ENCODE assay signal across 11 cellular contexts in genomic region chr17:50469005-50469605, GRCh38. TPM values are rescaled to one million over a fixed set of nuclear protein-coding genes. Genes with fewer than 3 reads are reported as not detected.
DNase-seq lines count a peak whose midpoint lies in the region; ATAC-seq, FAIRE-seq and TF ChIP-seq lines count a peak whose summit lies in the region.
"Had no signal": no experiment of that assay in that cellular context is flagged by ENCODE, and none has a peak within 500 bp of the region (broad histone marks: within the 10 kb centered on the region; RNA-seq: fewer than 3 reads in every experiment).

No MANE protein-coding gene starts in this region.

- TF ChIP-seq POLR2A in K562 (conservative IDR thresholded peaks at IDR 0.05) = no peak

- intact Hi-C loops in K562 (cut with micrococcal nuclease) = no loop called here
- intact Hi-C loops in Calu3 (cut with micrococcal nuclease; ENCODE audit: unreplicated experiment) = no loop called here

- H3K4me2 ChIP-seq in GM23338 (peak overlapping the region; percentile 95), K562 (ENCODE audit: insufficient read depth, low read length) (no peak overlapping the region), smooth muscle cell (peak overlapping the region; percentile 86)

- TF ChIP-seq RAD21 in K562 (CRISPR knock-in tag; conservative IDR thresholded peaks at IDR 0.05 in 1 of 2, IDR thresholded peaks at IDR 0.05 in 1 of 2) = no peak

- peaks cover 21% of the 10 kb centered on the region for H3K4me1 Mint-ChIP-seq in GM23338
- peaks cover 9% of the 10 kb centered on the region for H3K4me1 Mint-ChIP-seq in Calu3 (ENCODE audit: low read depth, unreplicated experiment)

- POLR2A ChIA-PET in K562 (lab: Yijun Ruan, JAX) = no interaction called here

- H3K9me3 ChIP-seq in K562 (replicated peaks; ENCODE audit: control insufficient read depth, insufficient read depth, low read depth, low read length) (no peaks in the 10 kb centered on the region), smooth muscle cell (replicated peaks; ENCODE audit: low read depth) (no peaks in the 10 kb centered on the region)

- H4K20me1 ChIP-seq in GM23338 (replicated peaks; ENCODE audit: insufficient read depth) (peaks cover 7% of the 10 kb centered on the region; the same call in 1 of the 2 replicates), K562 (replicated peaks; ENCODE audit: control insufficient read depth, insufficient read depth, low read length) (peaks cover 12% of the 10 kb centered on the region), smooth muscle cell (ENCODE audit: low read depth) (no peaks in the 10 kb centered on the region)

- CTCF ChIA-PET in K562 (lab: Yijun Ruan, JAX; ENCODE audit: low intra/inter-chr PET ratio) = no interaction called here
- CTCF ChIA-PET in Calu3 (lab: Charles Lee) = interaction anchor here (0.6 kb wide), 1 partner anchor 639 kb away, joined by 3 read pairs; no protein-coding TSS in a partner anchor

- H3K27me3 Mint-ChIP-seq in GM23338 (ENCODE audit: insufficient read depth, low read depth, poor library complexity) = peaks cover 37% of the 10 kb centered on the region
- no peaks in the 10 kb centered on the region for H3K27me3 Mint-ChIP-seq in Calu3 (ENCODE audit: unreplicated experiment)

- no peaks in the 10 kb centered on the region for H3K36me3 ChIP-seq in GM23338 (ENCODE audit: insufficient read depth)
- H3K36me3 ChIP-seq in K562 (ENCODE audit: control insufficient read depth, insufficient read depth, low read length) = no peaks in the 10 kb centered on the region
- no peaks in the 10 kb centered on the region for H3K36me3 ChIP-seq in smooth muscle cell (ENCODE audit: low read depth)

- no peak overlapping the region for H3K27ac Mint-ChIP-seq in GM23338
- H3K27ac Mint-ChIP-seq in Calu3 (ENCODE audit: unreplicated experiment) = no peak overlapping the region

- H3K27ac ChIP-seq in GM23338 (ENCODE audit: low read depth) (no peak overlapping the region), K562 (ENCODE audit: extremely low read depth, low read depth, low read length) (no peak overlapping the region), smooth muscle cell (ENCODE audit: low read depth) (no peak overlapping the region)

- no TSS peak for BruUV-seq in K562 (replicated peaks; lab: Mats Ljungman, UMichigan)
- BruUV-seq in Calu3 (replicated peaks; lab: Mats Ljungman, UMichigan) = no TSS peak

- H3K9ac ChIP-seq in K562 (ENCODE audit: insufficient read depth in 1 of 2, low read depth in 2 of 2, low read length in 2 of 2) (peak overlapping the region in 1 of 2 experiments; percentile 13; a peak in 1 of 4 replicates), smooth muscle cell (ENCODE audit: low read depth) (no peak overlapping the region)

- H3K36me3 Mint-ChIP-seq in GM23338 (ENCODE audit: low read depth) (peaks cover 4% of the 10 kb centered on the region; the same call in 1 of the 3 replicates), Calu3 (ENCODE audit: insufficient read depth, unreplicated experiment) (peaks cover 65% of the 10 kb centered on the region)

- H3K79me2 ChIP-seq in GM23338 (replicated peaks; ENCODE audit: insufficient read depth) = no peaks in the 10 kb centered on the region
- H3K79me2 ChIP-seq in K562 (ENCODE audit: control insufficient read depth, insufficient read depth, low read length) = no peaks in the 10 kb centered on the region
- H3K79me2 ChIP-seq in smooth muscle cell (ENCODE audit: low read depth) = no peaks in the 10 kb centered on the region

- WGBS in K562 (ENCODE audit: insufficient coverage, low coverage, missing lambda C conversion rate) = 8% methylated on average over 16 of the region's 51 CpGs
- WGBS in smooth muscle cell (ENCODE audit: low lambda C conversion rate) = 32% methylated on average over 40 of the region's 51 CpGs

- H3K4me1 ChIP-seq in GM23338 (ENCODE audit: insufficient read depth) (peaks cover 16% of the 10 kb centered on the region; the same call in 1 of the 2 replicates), K562 (replicated peaks in 1 of 2; ENCODE audit: control insufficient read depth in 2 of 2, insufficient read depth in 2 of 2, low read length in 2 of 2) (peaks cover 0 to 25% of the 10 kb centered on the region in 2 experiments; a peak in 2 of 5 replicates), smooth muscle cell (ENCODE audit: low read depth) (no peaks in the 10 kb centered on the region)

- DNase-seq in GM23338 (ENCODE audit: low spot score) (peak; percentile 50), K562 (ENCODE audit: extremely low read depth in 1 of 4, low spot score in 3 of 4) (no peak), left kidney (ENCODE audit: low read depth, low spot score) (peak; percentile 50), smooth muscle cell (lab: John Stamatoyannopoulos, UW; ENCODE audit: unreplicated experiment) (no peak), cerebellum (ENCODE audit: low spot score) (no peak), C1 segment of cervical spinal cord (lab: John Stamatoyannopoulos, UW) (no peak), Calu3 (no peak)

- no peak for FAIRE-seq in K562 (lab: Jason Lieb, UNC)
- FAIRE-seq: GM19239, TTC549 had no signal

- TF ChIP-seq CTCF in GM23338 (conservative IDR thresholded peaks at IDR 0.05; ENCODE audit: low read depth in 2 of 2) (no peak), K562 (IDR thresholded peaks at IDR 0.05 in 2 of 3, conservative IDR thresholded peaks at IDR 0.05 in 1 of 3; ENCODE audit: insufficient read depth in 2 of 3, low read depth in 1 of 3, low read length in 3 of 3) (no peak), smooth muscle cell (IDR thresholded peaks at IDR 0.05; ENCODE audit: borderline replicate concordance, insufficient read depth, poor library complexity, severe bottlenecking) (no peak), Calu3 (IDR thresholded peaks at IDR 0.05; ENCODE audit: unreplicated experiment) (no peak)

- no peaks in the 10 kb centered on the region for H3K9me2 ChIP-seq in GM23338 (ENCODE audit: insufficient read depth)

- H2AFZ ChIP-seq in GM23338 (0 out of 2 replicates have a peak overlapping the region, but pooled peaks have one; percentile 66), K562 (ENCODE audit: low read depth, low read length) (no peak overlapping the region), smooth muscle cell (ENCODE audit: low read depth) (no peak overlapping the region)

- in situ Hi-C loops in K562 (cut with MboI) = no loop called here

- peak; percentile 42 for ATAC-seq in GM23338
- ATAC-seq in K562 = no peak
- no peak for ATAC-seq in HG03039 (IDR thresholded peaks at IDR 0.05; ENCODE audit: unreplicated experiment)

- H3K27me3 ChIP-seq in GM23338 (ENCODE audit: insufficient read depth) (peaks cover 34% of the 10 kb centered on the region), K562 (ENCODE audit: control insufficient read depth in 2 of 2, insufficient read depth in 2 of 2, low read length in 2 of 2) (peaks cover 27 to 80% of the 10 kb centered on the region in 2 experiments; a peak in 4 of 5 replicates), smooth muscle cell (ENCODE audit: low read depth) (peaks cover 16% of the 10 kb centered on the region)

- peak overlapping the region; percentile 61; the same call in 2 of the 3 replicates for H3K4me3 Mint-ChIP-seq in GM23338
- H3K4me3 Mint-ChIP-seq in Calu3 (ENCODE audit: low read depth, unreplicated experiment) = no peak overlapping the region

- H3K9me3 Mint-ChIP-seq in GM23338 (no peaks in the 10 kb centered on the region; the same call in 2 of the 3 replicates), Calu3 (ENCODE audit: low read depth, unreplicated experiment) (no peaks in the 10 kb centered on the region)

- H3K4me3 ChIP-seq in GM23338 (peak overlapping the region; percentile 74), K562 (no peak overlapping the region), smooth muscle cell (peak overlapping the region; percentile 47)

- H3F3A ChIP-seq in GM23338 (replicated peaks; ENCODE audit: low read depth) (0 out of 2 replicates have a peak, but pooled peaks cover 4% of the 10 kb centered on the region), smooth muscle cell (ENCODE audit: low read depth) (no peaks in the 10 kb centered on the region)

- no peak for TF ChIP-seq EP300 in K562 (IDR thresholded peaks at IDR 0.05; ENCODE audit: low read length)

- no peaks in the 10 kb centered on the region for H3K9me1 ChIP-seq in K562 (ENCODE audit: control insufficient read depth, insufficient read depth, low read length)

RNA-seq across cellular contexts. Expression of gene CHAD, which starts 0.4 kb away (rescaled TPM):
- not detected in 2 replicates for total RNA-seq in GM23338 (2014; rRNA removed; shearing (Covaris generic))
- 0.18 TPM in 1 of 2 replicates, not detected in the other for polyA plus RNA-seq in GM23338 (2016; fragmentation: Nextera tagmentation; extraction: Ambion mirVana)
- total RNA-seq in K562 (2011; cell fraction: chromatin; rRNA removed; ENCODE audit: low replicate concordance) = not detected in 2 replicates
- total RNA-seq in K562 (2011; cell fraction: nucleolus; rRNA removed) = not detected in 2 replicates
- total RNA-seq in K562 (2011; cell fraction: nucleoplasm; rRNA removed) = not detected in 2 replicates
- not detected in 2 replicates for total RNA-seq in K562 (2014; rRNA removed)
- total RNA-seq in K562 (2014; rRNA removed; fragmentation: Illumina TruSeq; extraction: Trizol) = not detected in 2 replicates
- total RNA-seq in K562 (2015; rRNA removed; fragmentation: Illumina TruSeq; extraction: Trizol) = not detected in 2 replicates
- not detected in 2 replicates for total RNA-seq in K562 (2021)
- polyA plus RNA-seq in K562 (2011; rRNA removed) = not detected in 2 replicates
- not detected in 2 replicates for polyA plus RNA-seq in K562 (2011; cell fraction: cytosol; rRNA removed)
- not detected in 2 replicates for polyA plus RNA-seq in K562 (2011; cell fraction: nucleus; rRNA removed)
- 0.12 and 0.15 TPM in 2 replicates for polyA plus RNA-seq in K562 (2012)
- polyA plus RNA-seq in K562 (2014; fragmentation: Illumina TruSeq; extraction: Trizol) = not detected in 2 replicates
- polyA plus RNA-seq in K562 (2014; fragmentation: Nextera tagmentation; extraction: Ambion mirVana) = not detected
- not detected in 2 replicates for polyA plus RNA-seq in K562 (2014; rRNA removed)
- not detected in 2 replicates for polyA minus RNA-seq in K562 (2011; rRNA and poly(A)+ RNA removed)
- polyA minus RNA-seq in K562 (2011; cell fraction: cytosol; rRNA and poly(A)+ RNA removed) = not detected in 2 replicates
- not detected in 2 replicates for polyA minus RNA-seq in K562 (2011; cell fraction: nucleus; rRNA and poly(A)+ RNA removed)
- total RNA-seq in smooth muscle cell = not detected in 2 replicates
- polyA plus RNA-seq in smooth muscle cell = 0.43 and 1.1 TPM in 2 replicates
- not detected for total RNA-seq in cerebellum
- not detected in 2 replicates for total RNA-seq in Calu3 (2022)
- total RNA-seq: ureter had no signal

RNA-seq across cellular contexts. Expression of gene RSAD1, which starts 9.6 kb away (rescaled TPM):
- total RNA-seq in GM23338 (2014; rRNA removed; shearing (Covaris generic)) = 27.5 and 28.7 TPM in 2 replicates
- polyA plus RNA-seq in GM23338 (2016; fragmentation: Nextera tagmentation; extraction: Ambion mirVana) (16.5 and 18.4 TPM in 2 replicates), K562 (2011; rRNA removed) (37.3 and 40.0 TPM in 2 replicates), K562 (2014; fragmentation: Illumina TruSeq; extraction: Trizol) (23.1 and 24.9 TPM in 2 replicates), K562 (2014; fragmentation: Nextera tagmentation; extraction: Ambion mirVana) (1 to 10 TPM; 4.5 to 5.2 TPM), K562 (2014; rRNA removed) (42.5 and 44.8 TPM in 2 replicates), smooth muscle cell (21.1 and 25.3 TPM in 2 replicates)
- 82.5 and 106 TPM in 2 replicates for total RNA-seq in K562 (2011; cell fraction: chromatin; rRNA removed; ENCODE audit: low replicate concordance)
- total RNA-seq in K562 (2011; cell fraction: nucleolus; rRNA removed) = 91.9 and 98.4 TPM in 2 replicates
- total RNA-seq in K562 (2011; cell fraction: nucleoplasm; rRNA removed) = 76.1 and 86.0 TPM in 2 replicates
- total RNA-seq in K562 (2014; rRNA removed) (27.3 and 39.7 TPM in 2 replicates), K562 (2014; rRNA removed; fragmentation: Illumina TruSeq; extraction: Trizol) (24.5 and 26.8 TPM in 2 replicates), K562 (2015; rRNA removed; fragmentation: Illumina TruSeq; extraction: Trizol) (25.9 and 26.2 TPM in 2 replicates), K562 (2021) (41.9 and 44.0 TPM in 2 replicates), smooth muscle cell (11.4 and 20.1 TPM in 2 replicates), cerebellum (19.0 TPM), Calu3 (2022) (42.6 and 51.1 TPM in 2 replicates)
- polyA plus RNA-seq in K562 (2011; cell fraction: cytosol; rRNA removed) = 24.5 and 36.5 TPM in 2 replicates
- polyA plus RNA-seq in K562 (2011; cell fraction: nucleus; rRNA removed) = 190 and 193 TPM in 2 replicates
- 23.1 and 26.7 TPM in 2 replicates for polyA plus RNA-seq in K562 (2012)
- 22.7 and 23.6 TPM in 2 replicates for polyA minus RNA-seq in K562 (2011; rRNA and poly(A)+ RNA removed)
- polyA minus RNA-seq in K562 (2011; cell fraction: cytosol; rRNA and poly(A)+ RNA removed) = 10.9 and 17.9 TPM in 2 replicates
- 60.3 and 71.5 TPM in 2 replicates for polyA minus RNA-seq in K562 (2011; cell fraction: nucleus; rRNA and poly(A)+ RNA removed)

RNA-seq across cellular contexts. Expression of gene MYCBPAP, which starts 39.1 kb away (rescaled TPM):
- total RNA-seq in GM23338 (2014; rRNA removed; shearing (Covaris generic)) = 0.63 and 4.6 TPM in 2 replicates
- polyA plus RNA-seq in GM23338 (2016; fragmentation: Nextera tagmentation; extraction: Ambion mirVana) = 1.7 and 1.8 TPM in 2 replicates
- not detected in 2 replicates for total RNA-seq in K562 (2011; cell fraction: chromatin; rRNA removed; ENCODE audit: low replicate concordance)
- total RNA-seq in K562 (2011; cell fraction: nucleolus; rRNA removed) = 0.50 TPM in 1 of 2 replicates, not detected in the other
- total RNA-seq in K562 (2011; cell fraction: nucleoplasm; rRNA removed) = 0.31 and 1.5 TPM in 2 replicates
- total RNA-seq in K562 (2014; rRNA removed) = not detected in 2 replicates
- not detected in 2 replicates for total RNA-seq in K562 (2014; rRNA removed; fragmentation: Illumina TruSeq; extraction: Trizol)
- total RNA-seq in K562 (2015; rRNA removed; fragmentation: Illumina TruSeq; extraction: Trizol) = not detected in 2 replicates
- not detected in 2 replicates for total RNA-seq in K562 (2021)
- polyA plus RNA-seq in K562 (2011; rRNA removed) = not detected in 2 replicates
- polyA plus RNA-seq in K562 (2011; cell fraction: cytosol; rRNA removed) = not detected in 2 replicates
- polyA plus RNA-seq in K562 (2011; cell fraction: nucleus; rRNA removed) = 0.07 TPM in 1 of 2 replicates, not detected in the other
- not detected in 2 replicates for polyA plus RNA-seq in K562 (2012)
- not detected in 2 replicates for polyA plus RNA-seq in K562 (2014; fragmentation: Illumina TruSeq; extraction: Trizol)
- polyA plus RNA-seq in K562 (2014; fragmentation: Nextera tagmentation; extraction: Ambion mirVana) = not detected
- not detected in 2 replicates for polyA plus RNA-seq in K562 (2014; rRNA removed)
- not detected in 2 replicates for polyA minus RNA-seq in K562 (2011; rRNA and poly(A)+ RNA removed)
- polyA minus RNA-seq in K562 (2011; cell fraction: cytosol; rRNA and poly(A)+ RNA removed) = not detected in 2 replicates
- not detected in 2 replicates for polyA minus RNA-seq in K562 (2011; cell fraction: nucleus; rRNA and poly(A)+ RNA removed)
- 0.18 and 0.90 TPM in 2 replicates for total RNA-seq in smooth muscle cell
- 0.97 and 1.4 TPM in 2 replicates for polyA plus RNA-seq in smooth muscle cell
- 0.91 TPM for total RNA-seq in cerebellum
- total RNA-seq in Calu3 (2022) = 0.52 and 1.0 TPM in 2 replicates

RNA-seq across cellular contexts. Expression of gene ACSF2, which starts 43.1 kb away (rescaled TPM):
- 12.4 and 12.8 TPM in 2 replicates for total RNA-seq in GM23338 (2014; rRNA removed; shearing (Covaris generic))
- polyA plus RNA-seq in GM23338 (2016; fragmentation: Nextera tagmentation; extraction: Ambion mirVana) (6.9 and 7.5 TPM in 2 replicates), K562 (2011; rRNA removed) (3.5 and 11.4 TPM in 2 replicates), K562 (2014; fragmentation: Illumina TruSeq; extraction: Trizol) (3.0 and 5.4 TPM in 2 replicates), K562 (2014; fragmentation: Nextera tagmentation; extraction: Ambion mirVana) (1 to 10 TPM in 1 of 2 experiments, under 1 TPM in 1; 0.89 to 1.5 TPM), K562 (2014; rRNA removed) (4.9 and 7.2 TPM in 2 replicates), smooth muscle cell (13.7 and 21.3 TPM in 2 replicates)
- total RNA-seq in K562 (2011; cell fraction: chromatin; rRNA removed; ENCODE audit: low replicate concordance) = 7.3 and 27.3 TPM in 2 replicates
- total RNA-seq in K562 (2011; cell fraction: nucleolus; rRNA removed) = 14.8 and 20.1 TPM in 2 replicates
- 10.8 and 12.2 TPM in 2 replicates for total RNA-seq in K562 (2011; cell fraction: nucleoplasm; rRNA removed)
- total RNA-seq in K562 (2014; rRNA removed) (3.1 and 5.0 TPM in 2 replicates), K562 (2014; rRNA removed; fragmentation: Illumina TruSeq; extraction: Trizol) (2.3 and 2.9 TPM in 2 replicates), K562 (2015; rRNA removed; fragmentation: Illumina TruSeq; extraction: Trizol) (4.1 and 4.4 TPM in 2 replicates), K562 (2021) (6.1 and 6.2 TPM in 2 replicates), smooth muscle cell (16.8 and 18.6 TPM in 2 replicates), cerebellum (7.2 TPM), Calu3 (2022) (148 and 156 TPM in 2 replicates)
- polyA plus RNA-seq in K562 (2011; cell fraction: cytosol; rRNA removed) = 5.9 and 9.2 TPM in 2 replicates
- 22.4 and 48.3 TPM in 2 replicates for polyA plus RNA-seq in K562 (2011; cell fraction: nucleus; rRNA removed)
- polyA plus RNA-seq in K562 (2012) = 4.7 and 17.1 TPM in 2 replicates
- polyA minus RNA-seq in K562 (2011; rRNA and poly(A)+ RNA removed) = 6.7 and 8.8 TPM in 2 replicates
- polyA minus RNA-seq in K562 (2011; cell fraction: cytosol; rRNA and poly(A)+ RNA removed) = 3.3 and 5.7 TPM in 2 replicates
- 12.0 and 22.5 TPM in 2 replicates for polyA minus RNA-seq in K562 (2011; cell fraction: nucleus; rRNA and poly(A)+ RNA removed)

Comparison
In these comparisons a context has a peak if more than half of its experiments do, and no peak if none do; other contexts are left out.
1. DNase-seq: peak in GM23338 (single experiment) and left kidney (single experiment); none in K562 (0 of 4), smooth muscle cell (single experiment), cerebellum (single experiment), C1 segment of cervical spinal cord (0 of 14) and Calu3 (single experiment).